1 cellular context compared by ENCODE assay signal in genomic region chr2:129904532-129905446, GRCh38.
TF ChIP-seq lines count a peak whose summit lies in the region.

No MANE protein-coding gene starts in this region.

TF ChIP-seq in H1, 55 proteins besides CTCF, POLR2A, EP300 and RAD21 (continued from another document):
- TF ChIP-seq USF2 (IDR thresholded peaks at IDR 0.05; ENCODE audit: low read length), result no peak
- no peak for TF ChIP-seq RBBP5 (IDR thresholded peaks at IDR 0.05; ENCODE audit: borderline replicate concordance, low read depth, low read length)
- no peak for TF ChIP-seq NANOG (IDR thresholded peaks at IDR 0.05; ENCODE audit: insufficient read depth, low read depth, low read length, poor library complexity, severe bottlenecking)
- no peak for TF ChIP-seq CHD1 (IDR thresholded peaks at IDR 0.05; ENCODE audit: low read depth, low read length)
- no peak for TF ChIP-seq ASH2L (IDR thresholded peaks at IDR 0.05; ENCODE audit: low read length)
- TF ChIP-seq EZH2 (IDR thresholded peaks at IDR 0.05; ENCODE audit: low read depth, low read length, severe bottlenecking), result no peak
- no peak for TF ChIP-seq GTF2F1 (IDR thresholded peaks at IDR 0.05; ENCODE audit: borderline replicate concordance, low read depth, low read length)
- no peak for TF ChIP-seq SP2 (IDR thresholded peaks at IDR 0.05; ENCODE audit: low read length)
- no peak for TF ChIP-seq HDAC6 (IDR thresholded peaks at IDR 0.05; ENCODE audit: low read depth, low read length)
- no peak for TF ChIP-seq RFX5 (IDR thresholded peaks at IDR 0.05; ENCODE audit: borderline replicate concordance, low read depth, low read length)
